ENCODE assay signal across 1 cellular context in genomic region chr7:106285051-106285800, GRCh38.
A peak's percentile ranks its signal among the peaks of the same experiment; 100 is the strongest.
TF ChIP-seq lines count a peak whose summit lies in the region.

No MANE protein-coding gene starts in this region.

TF ChIP-seq in GM12878, 131 proteins besides CTCF, POLR2A, EP300 and RAD21 (continued from another document and continues in another):
- peak; percentile 28 for TF ChIP-seq USF2 (IDR thresholded peaks at IDR 0.05; ENCODE audit: borderline replicate concordance, low read depth, low read length)
- no peak for TF ChIP-seq ZZZ3 (IDR thresholded peaks at IDR 0.05; ENCODE audit: control insufficient read depth, insufficient read length, low read depth)
- TF ChIP-seq E4F1 (IDR thresholded peaks at IDR 0.05; ENCODE audit: borderline replicate concordance, partially characterized antibody): peak; percentile 35
- no peak; the same call in 1 of the 2 replicates for TF ChIP-seq CHD1 (IDR thresholded peaks at IDR 0.05; ENCODE audit: low read depth, low read length)
- no peak; the same call in 1 of the 2 replicates for TF ChIP-seq CHD2 (IDR thresholded peaks at IDR 0.05; ENCODE audit: borderline replicate concordance, low read depth, low read length)
- TF ChIP-seq SMAD5 (IDR thresholded peaks at IDR 0.05; ENCODE audit: low read depth): peak; percentile 29; the same call in 1 of the 2 replicates
- no peak for TF ChIP-seq ZNF384 (IDR thresholded peaks at IDR 0.05; ENCODE audit: borderline replicate concordance, low read depth, low read length)
- TF ChIP-seq NBN (IDR thresholded peaks at IDR 0.05): peak; percentile 80
- TF ChIP-seq NR2F1 (conservative IDR thresholded peaks at IDR 0.05): peak; percentile 58
- TF ChIP-seq PML (IDR thresholded peaks at IDR 0.05; ENCODE audit: low read length): peak; percentile 53; the same call in 1 of the 2 replicates
- TF ChIP-seq SMARCA5 (IDR thresholded peaks at IDR 0.05): peak; percentile 78; the same call in 1 of the 2 replicates
- TF ChIP-seq NFXL1 (IDR thresholded peaks at IDR 0.05; ENCODE audit: borderline replicate concordance): no peak
- TF ChIP-seq BHLHE40 (IDR thresholded peaks at IDR 0.05; ENCODE audit: borderline replicate concordance in 1 of 2, low read depth in 2 of 2, low read length in 1 of 2): peak; percentile 98 to 100
- peak; percentile 73; the same call in 1 of the 2 replicates for TF ChIP-seq RAD51 (IDR thresholded peaks at IDR 0.05)
- TF ChIP-seq HDAC6 (IDR thresholded peaks at IDR 0.05; ENCODE audit: unreplicated experiment): peak; percentile 43
- no peak for TF ChIP-seq ATF3 (IDR thresholded peaks at IDR 0.05; ENCODE audit: borderline replicate concordance, extremely low read depth, low read depth, low read length)
- peak; percentile 66; the same call in 1 of the 3 replicates for TF ChIP-seq POU2F2 (IDR thresholded peaks at IDR 0.05; ENCODE audit: borderline replicate concordance, low read depth, low read length)
- TF ChIP-seq PKNOX1 (IDR thresholded peaks at IDR 0.05): peak; percentile 63
- TF ChIP-seq REST (IDR thresholded peaks at IDR 0.05; ENCODE audit: low read depth, low read length): 0 out of 2 replicates have a peak, but pooled peaks have one; percentile 5
- no peak for TF ChIP-seq ZNF592 (IDR thresholded peaks at IDR 0.05)
- no peak for TF ChIP-seq TARDBP (IDR thresholded peaks at IDR 0.05; ENCODE audit: borderline replicate concordance)
- TF ChIP-seq CBFB (IDR thresholded peaks at IDR 0.05; ENCODE audit: low read depth): no peak; the same call in 1 of the 2 replicates
- TF ChIP-seq SRF (IDR thresholded peaks at IDR 0.05; ENCODE audit: low read depth in 2 of 2, low read length in 2 of 2): no peak
- TF ChIP-seq TAF1 (IDR thresholded peaks at IDR 0.05; ENCODE audit: borderline replicate concordance, low read depth, low read length): peak; percentile 66; the same call in 1 of the 2 replicates
- no peak for TF ChIP-seq TCF3 (IDR thresholded peaks at IDR 0.05; ENCODE audit: borderline replicate concordance, insufficient read depth, low read depth, low read length)
- no peak for TF ChIP-seq MEF2A (IDR thresholded peaks at IDR 0.05; ENCODE audit: insufficient read depth, low read depth, low read length)
- peak; percentile 92 for TF ChIP-seq SMAD1 (IDR thresholded peaks at IDR 0.05; ENCODE audit: low read depth, partially characterized antibody)
- no peak for TF ChIP-seq STAT1 (conservative IDR thresholded peaks at IDR 0.05)
- peak; percentile 90 for TF ChIP-seq ZNF207 (IDR thresholded peaks at IDR 0.05; ENCODE audit: borderline replicate concordance)
- no peak for TF ChIP-seq RELA (IDR thresholded peaks at IDR 0.05; ENCODE audit: borderline replicate concordance, partially characterized antibody)
- 0 out of 2 replicates have a peak, but pooled peaks have one; percentile 4 for TF ChIP-seq SREBF1 (IDR thresholded peaks at IDR 0.05; ENCODE audit: low read length)
- TF ChIP-seq SUZ12 (IDR thresholded peaks at IDR 0.05; ENCODE audit: unreplicated experiment): no peak
- TF ChIP-seq EGR1 (IDR thresholded peaks at IDR 0.05; ENCODE audit: borderline replicate concordance in 1 of 2, low read depth in 2 of 2, low read length in 2 of 2): no peak; a peak in 1 of 3 replicates
- TF ChIP-seq SIN3A (IDR thresholded peaks at IDR 0.05; ENCODE audit: low read depth, low read length): no peak
- no peak for TF ChIP-seq ZNF274 (IDR thresholded peaks at IDR 0.05; ENCODE audit: insufficient read depth, insufficient read length)
- no peak for TF ChIP-seq HCFC1 (IDR thresholded peaks at IDR 0.05; ENCODE audit: low read length)
- TF ChIP-seq BACH1 (IDR thresholded peaks at IDR 0.05; ENCODE audit: borderline replicate concordance): peak; percentile 81; the same call in 1 of the 2 replicates
- no peak for TF ChIP-seq FOXM1 (IDR thresholded peaks at IDR 0.05; ENCODE audit: low read depth, low read length)
- TF ChIP-seq CHD4 (IDR thresholded peaks at IDR 0.05): no peak
- no peak for TF ChIP-seq RFX5 (IDR thresholded peaks at IDR 0.05; ENCODE audit: low read depth, low read length)
- no peak for TF ChIP-seq KAT2A (conservative IDR thresholded peaks at IDR 0.05; ENCODE audit: control insufficient read depth, low read depth, low read length)
- no peak for TF ChIP-seq SMC3 (IDR thresholded peaks at IDR 0.05; ENCODE audit: borderline replicate concordance, low read length)
- peak; percentile 91 for TF ChIP-seq POLR2AphosphoS5 (IDR thresholded peaks at IDR 0.05; ENCODE audit: low read length)
- no peak for TF ChIP-seq ESRRA (IDR thresholded peaks at IDR 0.05; ENCODE audit: low read length)
- TF ChIP-seq ZBTB11 (CRISPR knock-in tag; IDR thresholded peaks at IDR 0.05): no peak
- no peak for TF ChIP-seq MTA3 (IDR thresholded peaks at IDR 0.05; ENCODE audit: borderline replicate concordance, low read length)
- TF ChIP-seq TCF12 (IDR thresholded peaks at IDR 0.05; ENCODE audit: low read depth, low read length): no peak
- TF ChIP-seq KDM1A (IDR thresholded peaks at IDR 0.05; ENCODE audit: borderline replicate concordance): no peak
- TF ChIP-seq BCL11A (IDR thresholded peaks at IDR 0.05; ENCODE audit: low read depth, low read length): no peak; the same call in 1 of the 2 replicates
- peak; percentile 65 to 69 for TF ChIP-seq IKZF2 (IDR thresholded peaks at IDR 0.05)
- no peak for TF ChIP-seq HDAC2 (IDR thresholded peaks at IDR 0.05)
- TF ChIP-seq ETV6 (conservative IDR thresholded peaks at IDR 0.05 in 1 of 2, IDR thresholded peaks at IDR 0.05 in 1 of 2; ENCODE audit: borderline replicate concordance in 1 of 2, low read depth in 1 of 2): no peak
- no peak for TF ChIP-seq YY1 (IDR thresholded peaks at IDR 0.05; ENCODE audit: low read depth, low read length)
